In genomic region chr4:6322761-6323566, GRCh38 we compare ENCODE assay signal across 1 cellular context.
TF ChIP-seq lines count a peak whose summit lies in the region.

No MANE protein-coding gene starts in this region.

TF ChIP-seq in HepG2, 621 proteins besides CTCF, POLR2A, EP300 and RAD21 (continued from another document and continues in another):
- no peak for TF ChIP-seq ZNF639 (CRISPR knock-in tag; conservative IDR thresholded peaks at IDR 0.05)
- no peak for TF ChIP-seq RBFOX2 (IDR thresholded peaks at IDR 0.05; ENCODE audit: low read depth, low read length)
- TF ChIP-seq ZNF512B (CRISPR knock-in tag; IDR thresholded peaks at IDR 0.05; ENCODE audit: borderline replicate concordance), result no peak
- TF ChIP-seq ZBTB1 (CRISPR knock-in tag; IDR thresholded peaks at IDR 0.05; ENCODE audit: borderline replicate concordance), result no peak
- TF ChIP-seq PHF20 (CRISPR knock-in tag; IDR thresholded peaks at IDR 0.05), result peak; percentile 44; the same call in 1 of the 2 replicates
- no peak for TF ChIP-seq XRCC5 (optimal IDR thresholded peaks at IDR 0.05; ENCODE audit: low read length)
- TF ChIP-seq MAFG (CRISPR knock-in tag; IDR thresholded peaks at IDR 0.05), result no peak
- no peak for TF ChIP-seq ZNF761 (CRISPR knock-in tag; conservative IDR thresholded peaks at IDR 0.05)
- no peak for TF ChIP-seq ZBTB8A (CRISPR knock-in tag; IDR thresholded peaks at IDR 0.05; ENCODE audit: borderline replicate concordance, low read depth)
- TF ChIP-seq KLF13 (CRISPR knock-in tag; IDR thresholded peaks at IDR 0.05), result no peak
- TF ChIP-seq CBX2 (IDR thresholded peaks at IDR 0.05; ENCODE audit: low read depth, low read length), result no peak
- TF ChIP-seq CBX2 (CRISPR knock-in tag; IDR thresholded peaks at IDR 0.05; ENCODE audit: low read depth), result no peak
- peak; percentile 98 for TF ChIP-seq ZBTB38 (CRISPR knock-in tag; IDR thresholded peaks at IDR 0.05)
- no peak for TF ChIP-seq SNAPC4 (CRISPR knock-in tag; IDR thresholded peaks at IDR 0.05)
- no peak for TF ChIP-seq SP5 (CRISPR knock-in tag; IDR thresholded peaks at IDR 0.05; ENCODE audit: borderline replicate concordance, low read depth)
- no peak for TF ChIP-seq XBP1 (CRISPR knock-in tag; IDR thresholded peaks at IDR 0.05)
- no peak for TF ChIP-seq ZSCAN31 (CRISPR knock-in tag; IDR thresholded peaks at IDR 0.05; ENCODE audit: low read depth)
- no peak for TF ChIP-seq MNT (IDR thresholded peaks at IDR 0.05)
- no peak for TF ChIP-seq TFE3 (CRISPR knock-in tag; IDR thresholded peaks at IDR 0.05)
- TF ChIP-seq RNF219 (CRISPR knock-in tag; IDR thresholded peaks at IDR 0.05), result no peak
- TF ChIP-seq ZNF564 (CRISPR knock-in tag; IDR thresholded peaks at IDR 0.05), result 0 out of 2 replicates have a peak, but pooled peaks have one; percentile 20
- TF ChIP-seq ZNF460 (CRISPR knock-in tag; IDR thresholded peaks at IDR 0.05; ENCODE audit: borderline replicate concordance), result no peak
- TF ChIP-seq PAXIP1 (CRISPR knock-in tag; conservative IDR thresholded peaks at IDR 0.05), result peak; percentile 90
- TF ChIP-seq CHD2 (IDR thresholded peaks at IDR 0.05; ENCODE audit: low read depth, low read length), result no peak
- no peak; the same call in 1 of the 2 replicates for TF ChIP-seq TCF7L2 (IDR thresholded peaks at IDR 0.05; ENCODE audit: low read depth, low read length)
- TF ChIP-seq ZMYM4 (CRISPR knock-in tag; IDR thresholded peaks at IDR 0.05), result 0 out of 2 replicates have a peak, but pooled peaks have one; percentile 40
- peak; percentile 34; the same call in 1 of the 2 replicates for TF ChIP-seq ZNF362 (CRISPR knock-in tag; IDR thresholded peaks at IDR 0.05; ENCODE audit: borderline replicate concordance)
- TF ChIP-seq ZNF841 (CRISPR knock-in tag; IDR thresholded peaks at IDR 0.05; ENCODE audit: borderline replicate concordance), result no peak
- 0 out of 2 replicates have a peak, but pooled peaks have one; percentile 51 for TF ChIP-seq KDM2A (CRISPR knock-in tag; IDR thresholded peaks at IDR 0.05; ENCODE audit: borderline replicate concordance, low read depth)
- TF ChIP-seq DDIT3 (CRISPR knock-in tag; IDR thresholded peaks at IDR 0.05), result no peak
- TF ChIP-seq RFXAP (CRISPR knock-in tag; IDR thresholded peaks at IDR 0.05; ENCODE audit: borderline replicate concordance), result no peak
- TF ChIP-seq ARHGAP35 (CRISPR knock-in tag; IDR thresholded peaks at IDR 0.05; ENCODE audit: borderline replicate concordance), result peak; percentile 50; the same call in 1 of the 2 replicates
- no peak for TF ChIP-seq THRA (CRISPR knock-in tag; IDR thresholded peaks at IDR 0.05; ENCODE audit: borderline replicate concordance)
- TF ChIP-seq CERS6 (CRISPR knock-in tag; IDR thresholded peaks at IDR 0.05), result no peak
